1 cellular context compared by ENCODE assay signal in the genomic region with DNA sequence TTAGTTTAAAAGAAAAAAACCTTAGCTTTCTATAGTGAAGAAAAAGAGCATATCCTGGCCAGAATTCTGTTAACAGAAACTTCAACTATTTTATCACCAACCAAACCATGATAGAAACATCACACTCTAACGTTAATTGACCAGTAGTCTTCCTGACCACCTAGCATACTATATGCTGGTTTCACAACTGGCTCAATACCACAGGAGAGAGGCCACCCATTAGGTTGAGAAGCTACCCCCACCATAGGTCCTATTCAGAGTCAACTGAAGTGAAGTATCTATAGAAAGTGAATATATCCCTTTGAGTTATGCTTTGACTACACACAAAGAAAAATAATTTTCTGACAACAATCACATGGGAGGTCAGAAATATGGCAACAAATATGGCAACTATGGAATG.
A peak's percentile ranks its signal among the peaks of the same experiment; 100 is the strongest.
TF ChIP-seq lines count a peak whose summit lies in the region.

No MANE protein-coding gene starts in this region.

TF ChIP-seq in GM12878, 131 proteins besides CTCF, POLR2A, EP300 and RAD21:
- TF ChIP-seq IKZF2 (IDR thresholded peaks at IDR 0.05) (0 out of 4 replicates have a peak, but pooled peaks have one; percentile 10 to 20), SP1 (IDR thresholded peaks at IDR 0.05; ENCODE audit: low read depth, low read length) (no peak), RUNX3 (IDR thresholded peaks at IDR 0.05; ENCODE audit: low read length) (peak; percentile 30; the same call in 1 of the 2 replicates), MYC (IDR thresholded peaks at IDR 0.05; ENCODE audit: insufficient read depth, insufficient read length, insufficient replicate concordance, low read length, severe bottlenecking) (no peak), FOS (IDR thresholded peaks at IDR 0.05; ENCODE audit: borderline replicate concordance, extremely low read depth, insufficient read length) (no peak), TCF3 (IDR thresholded peaks at IDR 0.05; ENCODE audit: borderline replicate concordance, insufficient read depth, low read depth, low read length) (no peak), STAT1 (conservative IDR thresholded peaks at IDR 0.05) (no peak), JUND (IDR thresholded peaks at IDR 0.05; ENCODE audit: low read depth, low read length) (no peak)
TF ChIP-seq in GM12878: peak in this region for 2.
